In the genomic region with DNA sequence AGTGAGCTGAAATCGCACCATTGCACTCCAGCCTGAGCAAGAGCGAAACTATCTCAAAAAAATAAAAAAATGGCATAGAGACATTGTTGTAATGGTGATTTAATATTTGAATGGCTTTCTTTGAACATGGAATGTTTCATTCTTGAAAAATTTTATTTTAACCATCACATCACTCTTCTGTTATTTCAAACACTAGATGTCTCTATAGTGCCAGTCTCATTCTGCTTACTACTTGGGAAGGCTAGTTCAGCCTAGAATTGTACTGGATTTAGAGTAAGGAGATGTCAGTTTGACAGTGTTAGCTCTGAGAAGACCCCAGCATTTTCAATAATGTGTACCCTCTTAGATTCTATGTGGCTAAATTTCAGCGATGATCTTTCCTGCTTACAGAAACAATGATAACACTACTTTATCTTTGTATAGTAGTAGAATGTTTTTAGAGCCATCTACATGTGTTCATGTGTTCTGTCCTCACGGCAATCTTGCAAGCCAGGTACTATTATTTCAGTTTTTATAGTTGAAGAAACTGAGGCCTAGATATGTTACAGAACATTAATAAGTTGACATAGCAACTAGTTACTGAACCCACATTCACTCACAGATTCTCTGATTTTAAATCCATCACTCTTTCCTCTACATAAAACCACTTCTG, we compare ENCODE assay signal across 14 cellular contexts.
DNase-seq lines count a peak whose midpoint lies in the region; ATAC-seq and TF ChIP-seq lines count a peak whose summit lies in the region.
"Had no signal": no experiment of that assay in that cellular context is flagged by ENCODE, and none has a peak within 500 bp of the region (broad histone marks: within the 10 kb centered on the region; RNA-seq: fewer than 3 reads in every experiment).

No MANE protein-coding gene starts in this region.

- DNase-seq in astrocyte of the cerebellum (ENCODE audit: low read depth): peak; percentile 4
- DNase-seq in lower lobe of right lung: no peak
- no peak for DNase-seq in trophoblast cell
- no peak for DNase-seq in stimulated activated naive CD4-positive, alpha-beta T cell treated with Interleukin-2 at 50 U/mL for 16 hours (lab: John Stamatoyannopoulos, UW)
- DNase-seq in D341Med (ENCODE audit: low spot score): no peak
- DNase-seq: activated CD8-positive, alpha-beta memory T cell treated with anti-CD3 and anti-CD28 coated beads, Interleukin-2, amount 50 U/mL, for 4 hours; activated naive CD4-positive, alpha-beta T cell treated with anti-CD3 and anti-CD28 coated beads, Interleukin-2, amount 10 ng/mL, durations not matched to agents 7 days and 5 days; caudate nucleus; retina; tibial artery had no signal

- TF ChIP-seq EP300 in Ishikawa (IDR thresholded peaks at IDR 0.05; ENCODE audit: borderline replicate concordance): no peak

- no peak overlapping the region for H3K23ac ChIP-seq in trophoblast cell (ENCODE audit: low read length)

- H3K9me3 ChIP-seq in lower lobe of right lung (peaks cover 9% of the 10 kb centered on the region), trophoblast cell (ENCODE audit: insufficient read depth, low read depth, low read length) (no peaks in the 10 kb centered on the region)

- no peak overlapping the region for H3K4ac ChIP-seq in trophoblast cell (ENCODE audit: low read depth, low read length)

- WGBS in trophoblast cell (ENCODE audit: extremely low coverage, insufficient coverage, insufficient read length): no CpG with 5 or more reads among the region's 4 CpGs

- H2BK5ac ChIP-seq in trophoblast cell (ENCODE audit: low read depth, low read length, poor library complexity): no peak overlapping the region

- no peak overlapping the region for H3K14ac ChIP-seq in trophoblast cell (ENCODE audit: low read length)

- no peaks in the 10 kb centered on the region for H3K79me1 ChIP-seq in trophoblast cell (ENCODE audit: low read length)

- no peaks in the 10 kb centered on the region for H3K4me1 ChIP-seq in lower lobe of right lung
- no peaks in the 10 kb centered on the region for H3K4me1 ChIP-seq in trophoblast cell (ENCODE audit: control insufficient read depth in 1 of 2, insufficient read depth in 2 of 2, low read length in 2 of 2)
- H3K4me1 ChIP-seq: tibial artery had no signal

- H3K27ac ChIP-seq in C4-2B (no peak overlapping the region), lower lobe of right lung (no peak overlapping the region), trophoblast cell (ENCODE audit: low read depth, low read length) (no peak overlapping the region)
- H3K27ac ChIP-seq: tibial artery had no signal

- H3K9ac ChIP-seq in trophoblast cell (ENCODE audit: low read length): no peak overlapping the region

- H3K4me3 ChIP-seq in astrocyte of the cerebellum (ENCODE audit: low read depth, low read length): no peak overlapping the region
- H3K4me3 ChIP-seq in lower lobe of right lung: no peak overlapping the region
- no peak overlapping the region for H3K4me3 ChIP-seq in trophoblast cell (ENCODE audit: low read depth, low read length)
- H3K4me3 ChIP-seq: tibial artery had no signal

- no peak overlapping the region for H3K18ac ChIP-seq in trophoblast cell (ENCODE audit: low read length)

- no peak overlapping the region for H4K91ac ChIP-seq in trophoblast cell (ENCODE audit: low read depth, low read length)

- in situ Hi-C loops in astrocyte of the cerebellum (cut with HindIII; ENCODE audit: low sequenced_read_pairs): no loop called here

- H3K79me2 ChIP-seq in trophoblast cell (ENCODE audit: control insufficient read depth, insufficient read depth, low read length, poor library complexity): no peaks in the 10 kb centered on the region

- no peak overlapping the region for H3K4me2 ChIP-seq in trophoblast cell (ENCODE audit: low read length)

- H2BK12ac ChIP-seq in trophoblast cell (ENCODE audit: low read length): no peak overlapping the region

- no peak overlapping the region for H4K8ac ChIP-seq in trophoblast cell (ENCODE audit: low read depth, low read length)

- no peak overlapping the region for H2AFZ ChIP-seq in trophoblast cell (ENCODE audit: insufficient read depth, low read length, poor library complexity)

- TF ChIP-seq CTCF in C4-2B (conservative IDR thresholded peaks at IDR 0.05) (peak; percentile 12; the same call in 1 of the 2 replicates), astrocyte of the cerebellum (IDR thresholded peaks at IDR 0.05; ENCODE audit: low read depth, low read length, missing control alignments) (peak; percentile 16), lower lobe of right lung (IDR thresholded peaks at IDR 0.05) (peak; percentile 20)

- H3K27me3 ChIP-seq in lower lobe of right lung (ENCODE audit: low read depth): no peaks in the 10 kb centered on the region
- H3K27me3 ChIP-seq in trophoblast cell (ENCODE audit: insufficient read depth, low read length): no peaks in the 10 kb centered on the region
- H3K27me3 ChIP-seq: tibial artery had no signal

- H2AK5ac ChIP-seq in trophoblast cell (ENCODE audit: low read length): no peak overlapping the region

- intact Hi-C loops in lower lobe of right lung (cut with DNase I): loop anchor here (10.0 kb wide), 1 partner anchor 283 kb away; no protein-coding TSS in a partner anchor

- no peaks in the 10 kb centered on the region for H3K36me3 ChIP-seq in lower lobe of right lung
- H3K36me3 ChIP-seq in trophoblast cell (ENCODE audit: control insufficient read depth in 1 of 2, insufficient read depth in 2 of 2, low read length in 2 of 2): no peaks in the 10 kb centered on the region
- H3K36me3 ChIP-seq: tibial artery had no signal

- no peak overlapping the region for H2BK120ac ChIP-seq in trophoblast cell (ENCODE audit: insufficient read depth, low read length, poor library complexity)

- no peak overlapping the region for H4K12ac ChIP-seq in trophoblast cell (ENCODE audit: low read depth, low read length)

- TF ChIP-seq RAD21 in Ishikawa (IDR thresholded peaks at IDR 0.05; ENCODE audit: low read depth): 0 out of 2 replicates have a peak, but pooled peaks have one; percentile 14

- ATAC-seq in lower lobe of right lung (no peak), GM18868 (IDR thresholded peaks at IDR 0.05; ENCODE audit: unreplicated experiment) (no peak)
- ATAC-seq: activated CD4-positive, CD25-positive, alpha-beta regulatory T cell treated with anti-CD3 and anti-CD28 coated beads, Interleukin-2, amount 50 U/mL, for 24 hours had no signal

TF ChIP-seq in Ishikawa, 13 proteins besides CTCF, POLR2A, EP300 and RAD21:
- TF ChIP-seq CREB1 (IDR thresholded peaks at IDR 0.05; ENCODE audit: low read depth): no peak
- no peak for TF ChIP-seq CEBPB (IDR thresholded peaks at IDR 0.05)
- TF ChIP-seq YY1 (IDR thresholded peaks at IDR 0.05; ENCODE audit: low read depth): no peak
- no peak for TF ChIP-seq TAF1 (IDR thresholded peaks at IDR 0.05; ENCODE audit: low read depth)
- TF ChIP-seq, protein P1, sequence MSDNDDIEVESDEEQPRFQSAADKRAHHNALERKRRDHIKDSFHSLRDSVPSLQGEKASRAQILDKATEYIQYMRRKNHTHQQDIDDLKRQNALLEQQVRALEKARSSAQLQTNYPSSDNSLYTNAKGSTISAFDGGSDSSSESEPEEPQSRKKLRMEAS (IDR thresholded peaks at IDR 0.05): no peak
- no peak for TF ChIP-seq FOXM1 (IDR thresholded peaks at IDR 0.05; ENCODE audit: borderline replicate concordance, low read depth)
- TF ChIP-seq TEAD4 (IDR thresholded peaks at IDR 0.05): no peak
- no peak for TF ChIP-seq TCF12 (IDR thresholded peaks at IDR 0.05; ENCODE audit: low read depth)
- TF ChIP-seq NFIC (IDR thresholded peaks at IDR 0.05): no peak
- no peak for TF ChIP-seq ZBTB7A (IDR thresholded peaks at IDR 0.05; ENCODE audit: low read depth)
- TF ChIP-seq, protein P2, sequence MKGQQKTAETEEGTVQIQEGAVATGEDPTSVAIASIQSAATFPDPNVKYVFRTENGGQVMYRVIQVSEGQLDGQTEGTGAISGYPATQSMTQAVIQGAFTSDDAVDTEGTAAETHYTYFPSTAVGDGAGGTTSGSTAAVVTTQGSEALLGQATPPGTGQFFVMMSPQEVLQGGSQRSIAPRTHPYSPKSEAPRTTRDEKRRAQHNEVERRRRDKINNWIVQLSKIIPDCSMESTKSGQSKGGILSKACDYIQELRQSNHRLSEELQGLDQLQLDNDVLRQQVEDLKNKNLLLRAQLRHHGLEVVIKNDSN (IDR thresholded peaks at IDR 0.05): no peak
- TF ChIP-seq, protein P3, sequence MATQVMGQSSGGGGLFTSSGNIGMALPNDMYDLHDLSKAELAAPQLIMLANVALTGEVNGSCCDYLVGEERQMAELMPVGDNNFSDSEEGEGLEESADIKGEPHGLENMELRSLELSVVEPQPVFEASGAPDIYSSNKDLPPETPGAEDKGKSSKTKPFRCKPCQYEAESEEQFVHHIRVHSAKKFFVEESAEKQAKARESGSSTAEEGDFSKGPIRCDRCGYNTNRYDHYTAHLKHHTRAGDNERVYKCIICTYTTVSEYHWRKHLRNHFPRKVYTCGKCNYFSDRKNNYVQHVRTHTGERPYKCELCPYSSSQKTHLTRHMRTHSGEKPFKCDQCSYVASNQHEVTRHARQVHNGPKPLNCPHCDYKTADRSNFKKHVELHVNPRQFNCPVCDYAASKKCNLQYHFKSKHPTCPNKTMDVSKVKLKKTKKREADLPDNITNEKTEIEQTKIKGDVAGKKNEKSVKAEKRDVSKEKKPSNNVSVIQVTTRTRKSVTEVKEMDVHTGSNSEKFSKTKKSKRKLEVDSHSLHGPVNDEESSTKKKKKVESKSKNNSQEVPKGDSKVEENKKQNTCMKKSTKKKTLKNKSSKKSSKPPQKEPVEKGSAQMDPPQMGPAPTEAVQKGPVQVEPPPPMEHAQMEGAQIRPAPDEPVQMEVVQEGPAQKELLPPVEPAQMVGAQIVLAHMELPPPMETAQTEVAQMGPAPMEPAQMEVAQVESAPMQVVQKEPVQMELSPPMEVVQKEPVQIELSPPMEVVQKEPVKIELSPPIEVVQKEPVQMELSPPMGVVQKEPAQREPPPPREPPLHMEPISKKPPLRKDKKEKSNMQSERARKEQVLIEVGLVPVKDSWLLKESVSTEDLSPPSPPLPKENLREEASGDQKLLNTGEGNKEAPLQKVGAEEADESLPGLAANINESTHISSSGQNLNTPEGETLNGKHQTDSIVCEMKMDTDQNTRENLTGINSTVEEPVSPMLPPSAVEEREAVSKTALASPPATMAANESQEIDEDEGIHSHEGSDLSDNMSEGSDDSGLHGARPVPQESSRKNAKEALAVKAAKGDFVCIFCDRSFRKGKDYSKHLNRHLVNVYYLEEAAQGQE (IDR thresholded peaks at IDR 0.05; ENCODE audit: low read depth): no peak
- no peak for TF ChIP-seq EGR1 (IDR thresholded peaks at IDR 0.05)
